1 cellular context compared by ENCODE assay signal in genomic region chr1:51433269-51433971, GRCh38.
TF ChIP-seq lines count a peak whose summit lies in the region.

No MANE protein-coding gene starts in this region.

TF ChIP-seq in K562, 482 proteins besides CTCF, POLR2A, EP300 and RAD21 (continued from another document and continues in another):
- no peak for TF ChIP-seq VEZF1 (CRISPR knock-in tag; IDR thresholded peaks at IDR 0.05)
- TF ChIP-seq CGGBP1 (CRISPR knock-in tag; IDR thresholded peaks at IDR 0.05): no peak
- no peak for TF ChIP-seq CREB1 (IDR thresholded peaks at IDR 0.05)
- TF ChIP-seq CREB1 (CRISPR knock-in tag; IDR thresholded peaks at IDR 0.05): no peak
- peak in 1 of 2 experiments; percentile 91; a peak in 3 of 4 replicates for TF ChIP-seq ETV6 (IDR thresholded peaks at IDR 0.05; ENCODE audit: borderline replicate concordance in 1 of 2, low read depth in 2 of 2, low read length in 1 of 2)
- TF ChIP-seq ETV6 (CRISPR knock-in tag; IDR thresholded peaks at IDR 0.05; ENCODE audit: borderline replicate concordance): no peak
- TF ChIP-seq L3MBTL2 (IDR thresholded peaks at IDR 0.05): no peak
- TF ChIP-seq PRPF4 (IDR thresholded peaks at IDR 0.05; ENCODE audit: insufficient read depth, low read depth, low read length, poor library complexity, severe bottlenecking): no peak
- TF ChIP-seq ZKSCAN3 (CRISPR knock-in tag; IDR thresholded peaks at IDR 0.05): no peak
- TF ChIP-seq XRCC4 (IDR thresholded peaks at IDR 0.05; ENCODE audit: extremely low read depth, insufficient read depth, insufficient read length): no peak
- TF ChIP-seq HDGF (IDR thresholded peaks at IDR 0.05): no peak
- no peak for TF ChIP-seq MEF2D (tag; conservative IDR thresholded peaks at IDR 0.05; ENCODE audit: low read depth)
- TF ChIP-seq ZBTB17 (CRISPR knock-in tag; IDR thresholded peaks at IDR 0.05): no peak
- no peak for TF ChIP-seq GATA2 (CRISPR knock-in tag; IDR thresholded peaks at IDR 0.05)
- peak; percentile 76 for TF ChIP-seq ZNF584 (CRISPR knock-in tag; IDR thresholded peaks at IDR 0.05; ENCODE audit: low read depth)
- no peak for TF ChIP-seq U2AF1 (optimal IDR thresholded peaks at IDR 0.05; ENCODE audit: low read depth, low read length)
- no peak for TF ChIP-seq ZNF133 (CRISPR knock-in tag; IDR thresholded peaks at IDR 0.05)
- TF ChIP-seq ZFP1 (CRISPR knock-in tag; IDR thresholded peaks at IDR 0.05): no peak
- no peak for TF ChIP-seq GABPB1 (CRISPR knock-in tag; IDR thresholded peaks at IDR 0.05)
- no peak for TF ChIP-seq EZH2 (IDR thresholded peaks at IDR 0.05; ENCODE audit: borderline replicate concordance, low read depth, low read length)
- TF ChIP-seq ZNF165 (CRISPR knock-in tag; IDR thresholded peaks at IDR 0.05; ENCODE audit: borderline replicate concordance): no peak
- no peak for TF ChIP-seq ZNF655 (CRISPR knock-in tag; IDR thresholded peaks at IDR 0.05)
- TF ChIP-seq RCOR1 (IDR thresholded peaks at IDR 0.05; ENCODE audit: borderline replicate concordance in 1 of 2, low read depth in 2 of 2, low read length in 2 of 2): no peak
- TF ChIP-seq MNT (conservative IDR thresholded peaks at IDR 0.05): 0 out of 4 replicates have a peak, but pooled peaks of 1 of the 2 experiments have one; percentile 6
- no peak for TF ChIP-seq CEBPG (CRISPR knock-in tag; IDR thresholded peaks at IDR 0.05)
- TF ChIP-seq CEBPG (tag; conservative IDR thresholded peaks at IDR 0.05 in 1 of 2, IDR thresholded peaks at IDR 0.05 in 1 of 2): peak in 1 of 2 experiments; percentile 70; a peak in 2 of 4 replicates
- TF ChIP-seq ZNF239 (CRISPR knock-in tag; IDR thresholded peaks at IDR 0.05): no peak
- no peak for TF ChIP-seq ZNF318 (IDR thresholded peaks at IDR 0.05; ENCODE audit: borderline replicate concordance in 1 of 2, low read depth in 1 of 2)
- TF ChIP-seq ZBTB8A (IDR thresholded peaks at IDR 0.05; ENCODE audit: partially characterized antibody): no peak
- no peak for TF ChIP-seq KLF16 (IDR thresholded peaks at IDR 0.05)
- TF ChIP-seq KDM1A (IDR thresholded peaks at IDR 0.05): peak; percentile 74 to 84
- TF ChIP-seq GTF2F1 (IDR thresholded peaks at IDR 0.05; ENCODE audit: low read depth, low read length): no peak
- TF ChIP-seq RNF2 (IDR thresholded peaks at IDR 0.05): peak; percentile 48; the same call in 1 of the 2 replicates
- TF ChIP-seq HNRNPLL (IDR thresholded peaks at IDR 0.05; ENCODE audit: low read depth, low read length, poor library complexity, severe bottlenecking): no peak
- TF ChIP-seq MCM2 (IDR thresholded peaks at IDR 0.05; ENCODE audit: low read depth): no peak
- no peak for TF ChIP-seq LARP7 (IDR thresholded peaks at IDR 0.05)
- no peak for TF ChIP-seq ZNF408 (CRISPR knock-in tag; IDR thresholded peaks at IDR 0.05; ENCODE audit: low read depth)
- TF ChIP-seq ZNF507 (tag; conservative IDR thresholded peaks at IDR 0.05): no peak
- no peak for TF ChIP-seq STAT5A (IDR thresholded peaks at IDR 0.05; ENCODE audit: borderline replicate concordance, low read length)
- TF ChIP-seq MAX (CRISPR knock-in tag; IDR thresholded peaks at IDR 0.05): no peak
- TF ChIP-seq ARHGAP35 (IDR thresholded peaks at IDR 0.05; ENCODE audit: partially characterized antibody): no peak
- TF ChIP-seq MIER1 (IDR thresholded peaks at IDR 0.05; ENCODE audit: low read depth): no peak
- TF ChIP-seq ZNF609 (CRISPR knock-in tag; IDR thresholded peaks at IDR 0.05; ENCODE audit: borderline replicate concordance): no peak
- no peak for TF ChIP-seq ZNF785 (CRISPR knock-in tag; IDR thresholded peaks at IDR 0.05)
